Comparison of ENCODE assay signal across 16 cellular contexts in genomic region chr2:100126897-100127401, GRCh38. TPM values are rescaled to one million over a fixed set of nuclear protein-coding genes. Genes with fewer than 3 reads are reported as not detected.
DNase-seq lines count a peak whose midpoint lies in the region; ATAC-seq, FAIRE-seq and TF ChIP-seq lines count a peak whose summit lies in the region.
"Had no signal": no experiment of that assay in that cellular context is flagged by ENCODE, and none has a peak within 500 bp of the region (broad histone marks: within the 10 kb centered on the region; RNA-seq: fewer than 3 reads in every experiment).

No MANE protein-coding gene starts in this region.

- no peaks in the 10 kb centered on the region for H3K9me3 ChIP-seq in WERI-Rb-1 (ENCODE audit: severe bottlenecking)
- H3K9me3 ChIP-seq: Caco-2 had no signal

- H4K20me1 ChIP-seq in GM23338 (replicated peaks; ENCODE audit: insufficient read depth): no peaks in the 10 kb centered on the region

- H3K27me3 Mint-ChIP-seq in GM23338 (ENCODE audit: insufficient read depth, low read depth, poor library complexity) (peaks cover 14% of the 10 kb centered on the region), neural crest cell (ENCODE audit: low read depth) (no peaks in the 10 kb centered on the region)
- no peaks in the 10 kb centered on the region for H3K27me3 Mint-ChIP-seq in stimulated activated naive CD8-positive, alpha-beta T cell treated with anti-CD3 and anti-CD28 coated beads, Interleukin-15, amount 100 ng/mL, for 72 hours
- no peaks in the 10 kb centered on the region for H3K27me3 Mint-ChIP-seq in activated naive CD4-positive, alpha-beta T cell treated with anti-CD3 and anti-CD28 coated beads for 36 hours (ENCODE audit: low read depth)

- no peak overlapping the region for H3K4me2 ChIP-seq in GM23338
- H3K4me2 ChIP-seq: BLaER1 had no signal

- H3K9me3 Mint-ChIP-seq in GM23338: no peaks in the 10 kb centered on the region
- peaks cover 10% of the 10 kb centered on the region for H3K9me3 Mint-ChIP-seq in neural crest cell
- peaks cover 4 to 6% of the 10 kb centered on the region in 2 donors for H3K9me3 Mint-ChIP-seq in stimulated activated naive CD8-positive, alpha-beta T cell treated with anti-CD3 and anti-CD28 coated beads, Interleukin-15, amount 100 ng/mL, for 72 hours
- H3K9me3 Mint-ChIP-seq in activated naive CD4-positive, alpha-beta T cell treated with anti-CD3 and anti-CD28 coated beads for 36 hours: peaks cover 13% of the 10 kb centered on the region
- H3K9me3 Mint-ChIP-seq: CD8-positive, alpha-beta memory T cell had no signal

- no peak for ATAC-seq in GM23338
- ATAC-seq in stimulated activated naive CD8-positive, alpha-beta T cell treated with anti-CD3 and anti-CD28 coated beads, Interleukin-15, amount 100 ng/mL, for 72 hours: no peak
- ATAC-seq in GM18511 (IDR thresholded peaks at IDR 0.05; ENCODE audit: unreplicated experiment): no peak

- peaks cover 24% of the 10 kb centered on the region for H3K27me3 ChIP-seq in GM23338 (ENCODE audit: insufficient read depth)
- no peaks in the 10 kb centered on the region for H3K27me3 ChIP-seq in WERI-Rb-1 (ENCODE audit: insufficient read depth, low read depth, severe bottlenecking)
- H3K27me3 ChIP-seq: BLaER1 had no signal

- H3K4me3 ChIP-seq in GM23338: no peak overlapping the region
- no peak overlapping the region for H3K4me3 ChIP-seq in WERI-Rb-1 (ENCODE audit: low read depth, low read length)
- H3K4me3 ChIP-seq: BLaER1 had no signal

- H3K36me3 ChIP-seq in GM23338 (ENCODE audit: insufficient read depth) (no peaks in the 10 kb centered on the region), WERI-Rb-1 (no peaks in the 10 kb centered on the region)

- FAIRE-seq in urothelium cell line (lab: Jason Lieb, UNC): peak; percentile 20
- FAIRE-seq: H1, HTR-8/SVneo had no signal

- no peak for DNase-seq in GM23338 (ENCODE audit: low spot score)
- DNase-seq in WERI-Rb-1: peak; percentile 29
- DNase-seq in neural crest cell (ENCODE audit: low read depth, low spot score): no peak
- DNase-seq in urothelium cell line (ENCODE audit: low spot score): no peak
- no peak for DNase-seq in stimulated activated naive CD8-positive, alpha-beta T cell treated with anti-CD3 and anti-CD28 coated beads, Interleukin-15, amount 100 ng/mL, for 72 hours
- DNase-seq in activated naive CD4-positive, alpha-beta T cell treated with anti-CD3 and anti-CD28 coated beads for 36 hours: no peak
- DNase-seq: Caco-2; CD8-positive, alpha-beta memory T cell; GF-D8; HCEC 1CT; KBM-7 had no signal

- no peaks in the 10 kb centered on the region for H3F3A ChIP-seq in GM23338 (replicated peaks; ENCODE audit: low read depth)

- H3K36me3 Mint-ChIP-seq in GM23338 (ENCODE audit: low read depth): no peaks in the 10 kb centered on the region
- no peaks in the 10 kb centered on the region for H3K36me3 Mint-ChIP-seq in neural crest cell (ENCODE audit: low read depth)
- peaks cover 3% of the 10 kb centered on the region for H3K36me3 Mint-ChIP-seq in activated naive CD4-positive, alpha-beta T cell treated with anti-CD3 and anti-CD28 coated beads for 36 hours (ENCODE audit: low read depth)
- H3K36me3 Mint-ChIP-seq: CD8-positive, alpha-beta memory T cell had no signal

- intact Hi-C loops in activated naive CD4-positive, alpha-beta T cell treated with anti-CD3 and anti-CD28 coated beads for 36 hours (cut with micrococcal nuclease): no loop called here

- CTCF ChIA-PET in activated naive CD4-positive, alpha-beta T cell treated with anti-CD3 and anti-CD28 coated beads for 36 hours (lab: Charles Lee): no interaction called here

- H2AFZ ChIP-seq in GM23338: no peak overlapping the region

- no peaks in the 10 kb centered on the region for H3K4me1 ChIP-seq in GM23338 (ENCODE audit: insufficient read depth)
- H3K4me1 ChIP-seq: Caco-2 had no signal

- TF ChIP-seq CTCF in GM23338 (conservative IDR thresholded peaks at IDR 0.05; ENCODE audit: low read depth in 2 of 2) (no peak), WERI-Rb-1 (IDR thresholded peaks at IDR 0.05; ENCODE audit: low read depth, low read length) (no peak), neural crest cell (conservative IDR thresholded peaks at IDR 0.05) (no peak)

- H3K27ac Mint-ChIP-seq in GM23338 (0 out of 2 replicates have a peak overlapping the region, but pooled peaks have one; percentile 25), neural crest cell (ENCODE audit: unreplicated experiment) (peak overlapping the region; percentile 32)
- H3K27ac Mint-ChIP-seq in stimulated activated naive CD8-positive, alpha-beta T cell treated with anti-CD3 and anti-CD28 coated beads, Interleukin-15, amount 100 ng/mL, for 72 hours: no peak overlapping the region
- H3K27ac Mint-ChIP-seq in activated naive CD4-positive, alpha-beta T cell treated with anti-CD3 and anti-CD28 coated beads for 36 hours: no peak overlapping the region
- H3K27ac Mint-ChIP-seq: CD8-positive, alpha-beta memory T cell had no signal

- H3K27ac ChIP-seq in GM23338 (ENCODE audit: low read depth): no peak overlapping the region
- no peak overlapping the region for H3K27ac ChIP-seq in WERI-Rb-1
- H3K27ac ChIP-seq: BLaER1 had no signal

- H3K4me3 Mint-ChIP-seq in GM23338: no peak overlapping the region
- H3K4me3 Mint-ChIP-seq in neural crest cell: no peak overlapping the region
- H3K4me3 Mint-ChIP-seq in stimulated activated naive CD8-positive, alpha-beta T cell treated with anti-CD3 and anti-CD28 coated beads, Interleukin-15, amount 100 ng/mL, for 72 hours: no peak overlapping the region
- no peak overlapping the region for H3K4me3 Mint-ChIP-seq in activated naive CD4-positive, alpha-beta T cell treated with anti-CD3 and anti-CD28 coated beads for 36 hours
- H3K4me3 Mint-ChIP-seq: CD8-positive, alpha-beta memory T cell had no signal

- H3K4me1 Mint-ChIP-seq in GM23338 (no peaks in the 10 kb centered on the region), neural crest cell (peaks cover 22% of the 10 kb centered on the region)
- no peaks in the 10 kb centered on the region for H3K4me1 Mint-ChIP-seq in stimulated activated naive CD8-positive, alpha-beta T cell treated with anti-CD3 and anti-CD28 coated beads, Interleukin-15, amount 100 ng/mL, for 72 hours
- H3K4me1 Mint-ChIP-seq in activated naive CD4-positive, alpha-beta T cell treated with anti-CD3 and anti-CD28 coated beads for 36 hours (ENCODE audit: low read depth): peaks cover 10% of the 10 kb centered on the region
- H3K4me1 Mint-ChIP-seq: CD8-positive, alpha-beta memory T cell had no signal

- no peaks in the 10 kb centered on the region for H3K9me2 ChIP-seq in GM23338 (ENCODE audit: insufficient read depth)

- no peaks in the 10 kb centered on the region for H3K79me2 ChIP-seq in GM23338 (replicated peaks; ENCODE audit: insufficient read depth)

TF ChIP-seq in GM23338, 12 proteins besides CTCF, POLR2A, EP300 and RAD21 (continues in another document):
- TF ChIP-seq ETS1 (IDR thresholded peaks at IDR 0.05) (no peak), POLR2AphosphoS5 (IDR thresholded peaks at IDR 0.05; ENCODE audit: low read depth) (no peak), ZNF331 (CRISPR knock-in tag; IDR thresholded peaks at IDR 0.05; ENCODE audit: low read depth) (no peak)

RNA-seq across cellular contexts. Expression of gene AFF3, which starts 15.4 kb away (rescaled TPM):
- total RNA-seq in GM23338 (2014; rRNA removed; shearing (Covaris generic)): 1.4 and 5.9 TPM in 2 replicates
- 0.73 and 1.5 TPM in 2 replicates for polyA plus RNA-seq in GM23338 (2016; fragmentation: Nextera tagmentation; extraction: Ambion mirVana)
- total RNA-seq in neural crest cell: 20.9 and 25.7 TPM in 2 replicates
- total RNA-seq in activated naive CD4-positive, alpha-beta T cell treated with anti-CD3 and anti-CD28 coated beads for 36 hours: 1 to 10 TPM; 1.5 to 2.1 TPM
- total RNA-seq: A673 had no signal

Comparison
In these comparisons a context has a peak if more than half of its experiments do, and no peak if none do; other contexts are left out.
1. H3K27ac Mint-ChIP-seq: peak in GM23338 (single experiment) and neural crest cell (single experiment); none in stimulated activated naive CD8-positive, alpha-beta T cell treated with anti-CD3 and anti-CD28 coated beads, Interleukin-15, amount 100 ng/mL, for 72 hours (0 of 2) and activated naive CD4-positive, alpha-beta T cell treated with anti-CD3 and anti-CD28 coated beads for 36 hours (single experiment).